In the genomic region with DNA sequence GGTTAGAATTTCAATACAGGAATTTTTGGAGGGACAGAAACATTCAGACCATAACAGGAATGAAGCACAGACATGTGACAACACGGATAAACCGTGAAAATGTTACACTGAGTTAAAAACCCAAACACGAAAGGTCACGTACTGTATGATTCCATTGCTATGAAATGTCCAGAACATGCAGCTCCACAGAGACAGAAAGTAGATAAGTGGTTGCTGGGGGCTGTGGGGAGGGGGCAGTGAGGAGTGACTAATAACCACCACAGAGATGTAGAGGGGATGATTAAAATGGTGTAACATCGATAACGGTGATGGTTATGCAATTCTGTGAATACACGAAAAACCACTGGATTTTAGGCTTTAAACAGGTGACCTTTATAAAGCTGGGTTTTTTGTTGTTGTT, we compare ENCODE assay signal across 36 cellular contexts. TPM values are rescaled to one million over a fixed set of nuclear protein-coding genes. Genes with fewer than 3 reads are reported as not detected.
"Had no signal": no experiment of that assay in that cellular context is flagged by ENCODE, and none has a peak within 500 bp of the region (broad histone marks: within the 10 kb centered on the region; RNA-seq: fewer than 3 reads in every experiment).

No MANE protein-coding gene starts in this region.

- ATAC-seq: activated CD8-positive, alpha-beta memory T cell treated with anti-CD3 and anti-CD28 coated beads, Interleukin-2, amount 10 ng/mL, durations not matched to agents 7 days and 5 days; activated CD8-positive, alpha-beta T cell treated with anti-CD3 and anti-CD28 coated beads for 36 hours; activated naive CD8-positive, alpha-beta T cell treated with anti-CD3 and anti-CD28 coated beads, Interleukin-2, amount 50 U/mL, for 24 hours had no signal

- H3K27ac ChIP-seq: cardiac muscle cell, VCaP had no signal

- H3K4me3 Mint-ChIP-seq: activated B cell treated with CpG ODN at 0.5 μM for 24 hours; activated CD4-positive, alpha-beta memory T cell treated with anti-CD3 and anti-CD28 coated beads for 36 hours; activated CD4-positive, alpha-beta T cell treated with anti-CD3 and anti-CD28 coated beads, Interleukin-2, amount 10 ng/mL, durations not matched to agents 24 days and 14 days; activated CD8-positive, alpha-beta memory T cell treated with anti-CD3 and anti-CD28 coated beads, Interleukin-2, amount 10 ng/mL, durations not matched to agents 7 days and 5 days; activated CD8-positive, alpha-beta T cell treated with anti-CD3 and anti-CD28 coated beads for 36 hours; activated naive CD4-positive, alpha-beta T cell treated with anti-CD3 and anti-CD28 coated beads, Interleukin-2, amount 10 ng/mL, durations not matched to agents 7 days and 5 days; activated naive CD4-positive, alpha-beta T cell treated with anti-CD3 and anti-CD28 coated beads, Interleukin-2, amount 50 U/mL, for 24 hours; activated naive CD8-positive, alpha-beta T cell; activated naive CD8-positive, alpha-beta T cell treated with anti-CD3 and anti-CD28 coated beads, Interleukin-2, amount 10 ng/mL, durations not matched to agents 7 days and 5 days; activated naive CD8-positive, alpha-beta T cell treated with anti-CD3 and anti-CD28 coated beads, Interleukin-2, amount 50 U/mL, for 24 hours; activated T-cell treated with anti-CD3 and anti-CD28 coated beads, Interleukin-2, amount 50 U/mL, for 24 hours; brain; central memory CD8-positive, alpha-beta T cell; T-helper 1 cell treated with Interleukin-12 subunit alpha and Interleukin-12 subunit beta and Interleukin-4 antibody, amounts not matched to agents 30 μg/mL and 1 μg/mL, for 36 hours; T-helper 2 cell treated with Interferon-gamma antibody and Interleukin-4, amounts not matched to agents 5 μg/mL and 100 μg/mL, for 36 hours had no signal

- H3K36me3 Mint-ChIP-seq: activated CD4-positive, alpha-beta memory T cell treated with anti-CD3 and anti-CD28 coated beads for 36 hours; activated CD8-positive, alpha-beta memory T cell treated with anti-CD3 and anti-CD28 coated beads, Interleukin-2, amount 10 ng/mL, durations not matched to agents 7 days and 5 days; activated naive CD4-positive, alpha-beta T cell treated with anti-CD3 and anti-CD28 coated beads, Interleukin-2, amount 10 ng/mL, durations not matched to agents 7 days and 5 days; activated naive CD4-positive, alpha-beta T cell treated with anti-CD3 and anti-CD28 coated beads, Interleukin-2, amount 50 U/mL, for 24 hours; activated naive CD8-positive, alpha-beta T cell; activated naive CD8-positive, alpha-beta T cell treated with anti-CD3 and anti-CD28 coated beads, Interleukin-2, amount 10 ng/mL, durations not matched to agents 7 days and 5 days; brain had no signal

- FAIRE-seq: TTC549 had no signal

- H3K4me1 Mint-ChIP-seq: activated B cell treated with CpG ODN at 0.5 μM for 24 hours; activated CD4-positive, alpha-beta T cell treated with anti-CD3 and anti-CD28 coated beads, Interleukin-2, amount 10 ng/mL, durations not matched to agents 24 days and 14 days; activated CD8-positive, alpha-beta memory T cell treated with anti-CD3 and anti-CD28 coated beads, Interleukin-2, amount 10 ng/mL, durations not matched to agents 7 days and 5 days; activated naive CD4-positive, alpha-beta T cell treated with anti-CD3 and anti-CD28 coated beads, Interleukin-2, amount 10 ng/mL, durations not matched to agents 7 days and 5 days; activated naive CD4-positive, alpha-beta T cell treated with anti-CD3 and anti-CD28 coated beads, Interleukin-2, amount 50 U/mL, for 24 hours; activated naive CD8-positive, alpha-beta T cell treated with anti-CD3 and anti-CD28 coated beads, Interleukin-2, amount 10 ng/mL, durations not matched to agents 7 days and 5 days; activated naive CD8-positive, alpha-beta T cell treated with anti-CD3 and anti-CD28 coated beads, Interleukin-2, amount 50 U/mL, for 24 hours; brain; central memory CD8-positive, alpha-beta T cell had no signal

- H3K36me3 ChIP-seq: cardiac muscle cell had no signal

- H3K27ac Mint-ChIP-seq: activated B cell treated with CpG ODN at 0.5 μM for 24 hours; activated CD4-positive, alpha-beta memory T cell treated with anti-CD3 and anti-CD28 coated beads for 36 hours; activated CD4-positive, alpha-beta T cell treated with anti-CD3 and anti-CD28 coated beads, Interleukin-2, amount 10 ng/mL, durations not matched to agents 24 days and 14 days; activated CD8-positive, alpha-beta memory T cell treated with anti-CD3 and anti-CD28 coated beads, Interleukin-2, amount 10 ng/mL, durations not matched to agents 7 days and 5 days; activated CD8-positive, alpha-beta T cell treated with anti-CD3 and anti-CD28 coated beads for 36 hours; activated naive CD4-positive, alpha-beta T cell treated with anti-CD3 and anti-CD28 coated beads, Interleukin-2, amount 10 ng/mL, durations not matched to agents 7 days and 5 days; activated naive CD4-positive, alpha-beta T cell treated with anti-CD3 and anti-CD28 coated beads, Interleukin-2, amount 50 U/mL, for 24 hours; activated naive CD8-positive, alpha-beta T cell; activated naive CD8-positive, alpha-beta T cell treated with anti-CD3 and anti-CD28 coated beads, Interleukin-2, amount 10 ng/mL, durations not matched to agents 7 days and 5 days; activated naive CD8-positive, alpha-beta T cell treated with anti-CD3 and anti-CD28 coated beads, Interleukin-2, amount 50 U/mL, for 24 hours; activated T-cell treated with anti-CD3 and anti-CD28 coated beads, Interleukin-2, amount 50 U/mL, for 24 hours; activated T-helper 2 cell treated with anti-CD3 and anti-CD28 coated beads, Interferon-gamma antibody, Interleukin-2, Interleukin-4, amounts not matched to agents 10 μg/mL and 5 μg/mL and 100 μg/mL, durations not matched to agents 14 hours and 24 hours and 36 hours; brain; T-helper 1 cell treated with Interleukin-12 subunit alpha and Interleukin-12 subunit beta and Interleukin-4 antibody, amounts not matched to agents 30 μg/mL and 1 μg/mL, for 36 hours; T-helper 2 cell treated with Interferon-gamma antibody and Interleukin-4, amounts not matched to agents 5 μg/mL and 100 μg/mL, for 36 hours had no signal

- H3K9me3 Mint-ChIP-seq: activated B cell treated with CpG ODN at 0.5 μM for 24 hours; activated CD4-positive, alpha-beta T cell treated with anti-CD3 and anti-CD28 coated beads, Interleukin-2, amount 10 ng/mL, durations not matched to agents 24 days and 14 days; activated naive CD4-positive, alpha-beta T cell treated with anti-CD3 and anti-CD28 coated beads, Interleukin-2, amount 10 ng/mL, durations not matched to agents 7 days and 5 days; activated naive CD4-positive, alpha-beta T cell treated with anti-CD3 and anti-CD28 coated beads, Interleukin-2, amount 50 U/mL, for 24 hours; activated T-helper 2 cell treated with anti-CD3 and anti-CD28 coated beads, Interferon-gamma antibody, Interleukin-2, Interleukin-4, amounts not matched to agents 10 μg/mL and 5 μg/mL and 100 μg/mL, durations not matched to agents 14 hours and 24 hours and 36 hours; T-helper 1 cell treated with Interleukin-12 subunit alpha and Interleukin-12 subunit beta and Interleukin-4 antibody, amounts not matched to agents 30 μg/mL and 1 μg/mL, for 36 hours; T-helper 2 cell treated with Interferon-gamma antibody and Interleukin-4, amounts not matched to agents 5 μg/mL and 100 μg/mL, for 36 hours had no signal

- H3K4me3 ChIP-seq: cardiac muscle cell had no signal

- H3K27me3 Mint-ChIP-seq: activated CD4-positive, alpha-beta T cell treated with anti-CD3 and anti-CD28 coated beads, Interleukin-2, amount 10 ng/mL, durations not matched to agents 24 days and 14 days; activated naive CD8-positive, alpha-beta T cell had no signal

- DNase-seq: activated B cell treated with CpG ODN at 0.5 μM for 24 hours; activated CD4-positive, alpha-beta memory T cell treated with anti-CD3 and anti-CD28 coated beads for 36 hours; activated CD4-positive, alpha-beta T cell treated with anti-CD3 and anti-CD28 coated beads for 4 hours; activated CD4-positive, alpha-beta T cell treated with anti-CD3 and anti-CD28 coated beads, Interleukin-2, amount 10 ng/mL, durations not matched to agents 24 days and 14 days; activated CD4-positive, alpha-beta T cell treated with anti-CD3 and anti-CD28 coated beads, Interleukin-2, amount 50 U/mL, for 1 hour; activated CD4-positive, alpha-beta T cell treated with anti-CD3 and anti-CD28 coated beads, Interleukin-2, amount 50 U/mL, for 4 hours; activated CD4-positive, CD25-positive, alpha-beta regulatory T cell treated with anti-CD3 and anti-CD28 coated beads, Interleukin-2, amount 50 U/mL, for 72 hours; activated CD8-positive, alpha-beta memory T cell treated with anti-CD3 and anti-CD28 coated beads for 24 hours; activated CD8-positive, alpha-beta memory T cell treated with anti-CD3 and anti-CD28 coated beads, Interleukin-2, amount 10 ng/mL, durations not matched to agents 7 days and 5 days; activated CD8-positive, alpha-beta memory T cell treated with anti-CD3 and anti-CD28 coated beads, Interleukin-2, amount 50 U/mL, for 48 hours; activated CD8-positive, alpha-beta T cell treated with anti-CD3 and anti-CD28 coated beads for 36 hours; activated effector memory CD4-positive, alpha-beta T cell treated with Interleukin-2 at 50 U/mL for 16 hours; activated gamma-delta T cell; activated naive CD4-positive, alpha-beta T cell treated with anti-CD3 and anti-CD28 coated beads, Interleukin-2, amount 10 ng/mL, durations not matched to agents 7 days and 5 days; activated naive CD4-positive, alpha-beta T cell treated with Interleukin-2 at 50 U/mL for 16 hours; activated naive CD8-positive, alpha-beta T cell treated with anti-CD3 and anti-CD28 coated beads, Interleukin-2, amount 10 ng/mL, durations not matched to agents 7 days and 5 days; activated naive CD8-positive, alpha-beta T cell treated with anti-CD3 and anti-CD28 coated beads, Interleukin-2, amount 50 U/mL, for 24 hours; activated T-cell treated with anti-CD3 and anti-CD28 coated beads, Interleukin-2, amount 50 U/mL, for 24 hours; activated T-cell treated with anti-CD3 and anti-CD28 coated beads, Interleukin-2, amount 50 U/mL, for 48 hours; amniotic stem cell; aorta; caudate nucleus; cerebellar nuclear complex; T-helper 1 cell; T-helper 2 cell; T-helper 9 cell had no signal

- H3K27me3 ChIP-seq: cardiac muscle cell had no signal

RNA-seq across cellular contexts. Expression of a gene that starts 8.3 kb away (rescaled TPM):
- total RNA-seq: activated B cell treated with CpG ODN at 0.5 μM for 24 hours; activated CD4-positive, alpha-beta memory T cell treated with anti-CD3 and anti-CD28 coated beads for 36 hours; activated CD4-positive, alpha-beta T cell treated with anti-CD3 and anti-CD28 coated beads, Interleukin-2, amount 10 ng/mL, durations not matched to agents 24 days and 14 days; activated CD8-positive, alpha-beta memory T cell treated with anti-CD3 and anti-CD28 coated beads, Interleukin-2, amount 10 ng/mL, durations not matched to agents 7 days and 5 days; activated CD8-positive, alpha-beta T cell treated with anti-CD3 and anti-CD28 coated beads for 36 hours; activated naive CD8-positive, alpha-beta T cell treated with anti-CD3 and anti-CD28 coated beads, Interleukin-2, amount 10 ng/mL, durations not matched to agents 7 days and 5 days; activated T-helper 2 cell treated with anti-CD3 and anti-CD28 coated beads, Interferon-gamma antibody, Interleukin-2, Interleukin-4, amounts not matched to agents 10 μg/mL and 5 μg/mL and 100 μg/mL, durations not matched to agents 14 hours and 24 hours and 36 hours had no signal

RNA-seq across cellular contexts. Expression of a gene that starts 28.9 kb away (rescaled TPM):
- total RNA-seq: activated B cell treated with CpG ODN at 0.5 μM for 24 hours; activated CD4-positive, alpha-beta memory T cell treated with anti-CD3 and anti-CD28 coated beads for 36 hours; activated CD4-positive, alpha-beta T cell treated with anti-CD3 and anti-CD28 coated beads, Interleukin-2, amount 10 ng/mL, durations not matched to agents 24 days and 14 days; activated CD8-positive, alpha-beta memory T cell treated with anti-CD3 and anti-CD28 coated beads, Interleukin-2, amount 10 ng/mL, durations not matched to agents 7 days and 5 days; activated CD8-positive, alpha-beta T cell treated with anti-CD3 and anti-CD28 coated beads for 36 hours; activated naive CD8-positive, alpha-beta T cell treated with anti-CD3 and anti-CD28 coated beads, Interleukin-2, amount 10 ng/mL, durations not matched to agents 7 days and 5 days; activated T-helper 2 cell treated with anti-CD3 and anti-CD28 coated beads, Interferon-gamma antibody, Interleukin-2, Interleukin-4, amounts not matched to agents 10 μg/mL and 5 μg/mL and 100 μg/mL, durations not matched to agents 14 hours and 24 hours and 36 hours had no signal
